Comparison of ENCODE assay signal across 10 cellular contexts in genomic region chr9:106861585-106862114, GRCh38. TPM values are rescaled to one million over a fixed set of nuclear protein-coding genes. Genes with fewer than 3 reads are reported as not detected.
DNase-seq lines count a peak whose midpoint lies in the region; ATAC-seq and TF ChIP-seq lines count a peak whose summit lies in the region.
"Had no signal": no experiment of that assay in that cellular context is flagged by ENCODE, and none has a peak within 500 bp of the region (broad histone marks: within the 10 kb centered on the region; RNA-seq: fewer than 3 reads in every experiment).

No MANE protein-coding gene starts in this region.

- H3K79me2 ChIP-seq in ACC112 (ENCODE audit: control insufficient read depth, insufficient read depth, low read length, unreplicated experiment) (peaks cover 42% of the 10 kb centered on the region), KMS-11 (ENCODE audit: insufficient read depth, low read depth) (peaks cover 11% of the 10 kb centered on the region; the same call in 1 of the 2 replicates)

- DNase-seq in epithelial cell of proximal tubule (ENCODE audit: low read depth) = no peak
- DNase-seq in nephron progenitor cell = no peak
- DNase-seq in NCI-H146 (lab: John Stamatoyannopoulos, UW) = no peak
- DNase-seq: effector memory CD8-positive, alpha-beta T cell had no signal

- peak overlapping the region; percentile 61 for H2AFZ ChIP-seq in ACC112 (ENCODE audit: low read length, unreplicated experiment)
- H2AFZ ChIP-seq in KMS-11 (ENCODE audit: low read depth) = peak overlapping the region; percentile 98

- peaks cover 14% of the 10 kb centered on the region for H3K36me3 Mint-ChIP-seq in nephron progenitor cell (ENCODE audit: low read depth)

- H3K4me2 ChIP-seq in KMS-11 = peak overlapping the region; percentile 93

- peaks cover 43% of the 10 kb centered on the region for H3K4me1 Mint-ChIP-seq in nephron progenitor cell

- peaks cover 3% of the 10 kb centered on the region for H3K27me3 Mint-ChIP-seq in nephron progenitor cell (ENCODE audit: low read depth, poor library complexity)

- ATAC-seq in HG03135 (IDR thresholded peaks at IDR 0.05; ENCODE audit: unreplicated experiment) (no peak), GM18870 (IDR thresholded peaks at IDR 0.05; ENCODE audit: unreplicated experiment) (no peak), GM18858 (IDR thresholded peaks at IDR 0.05; ENCODE audit: unreplicated experiment) (no peak)

- H3K9me3 Mint-ChIP-seq in nephron progenitor cell = no peaks in the 10 kb centered on the region

- no peaks in the 10 kb centered on the region for H4K20me1 ChIP-seq in KMS-11 (ENCODE audit: insufficient read depth)

- TF ChIP-seq CTCF in KMS-11 (conservative IDR thresholded peaks at IDR 0.05; ENCODE audit: low read depth, low read length) = no peak
- TF ChIP-seq CTCF in epithelial cell of proximal tubule (conservative IDR thresholded peaks at IDR 0.05; ENCODE audit: low read depth, low read length) = no peak
- no peak for TF ChIP-seq CTCF in nephron progenitor cell (IDR thresholded peaks at IDR 0.05)

- H3K36me3 ChIP-seq in ACC112 (ENCODE audit: insufficient read depth, low read length) (no peaks in the 10 kb centered on the region), KMS-11 (ENCODE audit: insufficient read depth) (no peaks in the 10 kb centered on the region)

- peak overlapping the region; percentile 81 for H3K9ac ChIP-seq in KMS-11

- peak overlapping the region; percentile 91 for H3K4me3 ChIP-seq in ACC112 (ENCODE audit: low read depth, low read length)
- no peak overlapping the region for H3K4me3 ChIP-seq in KMS-11 (IDR thresholded peaks at IDR 0.05; ENCODE audit: insufficient read depth, low read depth, low read length)
- H3K4me3 ChIP-seq in epithelial cell of proximal tubule (ENCODE audit: low read depth, low read length) = peak overlapping the region; percentile 64

- H3K27ac Mint-ChIP-seq in nephron progenitor cell = peak overlapping the region; percentile 98

- H3K27ac ChIP-seq in ACC112 (ENCODE audit: low read depth, low read length) (peak overlapping the region; percentile 33; the same call in 1 of the 2 replicates), KMS-11 (peak overlapping the region; percentile 62)
- H3K27ac ChIP-seq: HL-60 had no signal

- peaks cover 34% of the 10 kb centered on the region for H3K4me1 ChIP-seq in ACC112 (ENCODE audit: control insufficient read depth, insufficient read depth, low read length, unreplicated experiment)
- peaks cover 8% of the 10 kb centered on the region for H3K4me1 ChIP-seq in KMS-11 (ENCODE audit: low read depth, poor library complexity, severe bottlenecking)

- H3K27me3 ChIP-seq in ACC112 (ENCODE audit: insufficient read depth, low read length) = no peaks in the 10 kb centered on the region
- no peaks in the 10 kb centered on the region for H3K27me3 ChIP-seq in KMS-11 (ENCODE audit: insufficient read depth, low read depth)

- peak overlapping the region; percentile 94 for H3K4me3 Mint-ChIP-seq in nephron progenitor cell

RNA-seq across cellular contexts. Expression of gene ZNF462, which starts 1.3 kb away (rescaled TPM):
- total RNA-seq in epithelial cell of proximal tubule = 8.8 and 22.1 TPM in 2 replicates
